Comparison of ENCODE assay signal across 21 cellular contexts in the genomic region with DNA sequence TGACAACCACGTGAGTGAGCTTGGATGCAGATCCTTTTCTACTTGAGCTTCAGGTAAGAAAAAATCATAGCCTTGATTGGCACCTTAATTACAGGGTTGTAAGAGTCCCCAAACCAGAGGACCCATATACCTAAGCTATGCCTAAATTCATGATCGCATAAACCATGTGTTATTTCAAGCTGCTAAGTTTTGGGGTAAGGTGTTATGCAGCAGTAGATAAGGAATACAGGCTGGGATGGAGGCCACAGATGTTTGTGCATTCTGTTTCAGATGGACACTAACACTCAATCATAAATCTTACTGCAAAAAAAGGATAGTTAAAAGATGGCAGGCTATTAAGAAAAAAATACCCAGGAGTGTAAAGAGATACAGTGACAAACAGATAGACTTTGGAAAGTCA.
DNase-seq lines count a peak whose midpoint lies in the region; ATAC-seq, FAIRE-seq and TF ChIP-seq lines count a peak whose summit lies in the region.
"Had no signal": no experiment of that assay in that cellular context is flagged by ENCODE, and none has a peak within 500 bp of the region (broad histone marks: within the 10 kb centered on the region; RNA-seq: fewer than 3 reads in every experiment).

No MANE protein-coding gene starts in this region.

- FAIRE-seq in A549 (lab: Jason Lieb, UNC): peak; percentile 46
- peak; percentile 71 for FAIRE-seq in GM12891 (lab: Jason Lieb, UNC)
- FAIRE-seq: A204.1 had no signal

- TF ChIP-seq EP300 in A549 (IDR thresholded peaks at IDR 0.05): no peak

- WGBS in A549 (ENCODE audit: missing lambda C conversion rate): 45% methylated on average over 2 of the region's 2 CpGs

- TF ChIP-seq POLR2A in A549 (IDR thresholded peaks at IDR 0.05; ENCODE audit: low read length): no peak
- TF ChIP-seq POLR2A in GM12891 (IDR thresholded peaks at IDR 0.05; ENCODE audit: low read depth, low read length): no peak

- H3K4me3 Mint-ChIP-seq in activated CD4-positive, alpha-beta T cell treated with anti-CD3 and anti-CD28 coated beads, Interleukin-2, amount 10 ng/mL, durations not matched to agents 7 days and 5 days: peak overlapping the region; percentile 32
- no peak overlapping the region for H3K4me3 Mint-ChIP-seq in activated CD4-positive, alpha-beta T cell treated with anti-CD3 and anti-CD28 coated beads for 36 hours
- H3K4me3 Mint-ChIP-seq in activated T-helper 17 cell treated with anti-CD3 and anti-CD28 coated beads, Interleukin-2, amount 50 U/mL, for 72 hours: peak overlapping the region; percentile 84

- in situ Hi-C loops in G401 (cut with HindIII; ENCODE audit: low sequenced_read_pairs): no loop called here

- no peaks in the 10 kb centered on the region for H3K27me3 Mint-ChIP-seq in activated CD4-positive, alpha-beta T cell treated with anti-CD3 and anti-CD28 coated beads, Interleukin-2, amount 10 ng/mL, durations not matched to agents 7 days and 5 days
- peaks cover 11% of the 10 kb centered on the region for H3K27me3 Mint-ChIP-seq in activated CD4-positive, alpha-beta T cell treated with anti-CD3 and anti-CD28 coated beads for 36 hours
- H3K27me3 Mint-ChIP-seq in activated T-helper 17 cell treated with anti-CD3 and anti-CD28 coated beads, Interleukin-2, amount 50 U/mL, for 72 hours: peaks cover 3% of the 10 kb centered on the region

- H3K4me2 ChIP-seq in A549: no peak overlapping the region
- H3K4me2 ChIP-seq: BLaER1 treated with 17β-estradiol and CSF1 and Interleukin-3, amounts not matched to agents 10 nM and 100 nM had no signal

- intact Hi-C loops in activated CD4-positive, alpha-beta T cell treated with anti-CD3 and anti-CD28 coated beads for 36 hours (cut with DNase I, micrococcal nuclease): loop anchor here (5.0 to 10.0 kb wide), 4 partner anchors 87 to 363 kb away; partner anchors contain the start of genes FANCB (in 1 of the 2) and MOSPD2 (in 1 of the 2)

- DNase-seq in activated CD4-positive, alpha-beta T cell treated with anti-CD3 and anti-CD28 coated beads, Interleukin-2, amount 10 ng/mL, durations not matched to agents 7 days and 5 days: no peak
- DNase-seq in activated CD4-positive, alpha-beta T cell treated with anti-CD3 and anti-CD28 coated beads for 36 hours: no peak
- DNase-seq in A549 (ENCODE audit: low read depth in 1 of 2, low spot score in 1 of 2) (no peak), GM12891 (ENCODE audit: insufficient read length, low spot score) (no peak), D341Med (ENCODE audit: low spot score) (no peak), G401 (ENCODE audit: low spot score) (no peak), UCSD-AML1 (lab: John Stamatoyannopoulos, UW; ENCODE audit: unreplicated experiment) (no peak)
- DNase-seq: COR-L47, DMS53, GOT3, KBM-7, NCI-H1092, NCI-H146, NCI-H2081, NCI-H510A, NCI-H774, PC-3 had no signal

- H3K9me3 ChIP-seq in A549: no peaks in the 10 kb centered on the region

- no peak overlapping the region for H3K27ac ChIP-seq in A549
- H3K27ac ChIP-seq: BLaER1 treated with 17β-estradiol and CSF1 and Interleukin-3, amounts not matched to agents 10 nM and 100 nM; RWPE1 had no signal

- H3K4me3 ChIP-seq in A549: no peak overlapping the region
- H3K4me3 ChIP-seq: BLaER1 treated with 17β-estradiol and CSF1 and Interleukin-3, amounts not matched to agents 10 nM and 100 nM had no signal

- H3K36me3 Mint-ChIP-seq in activated CD4-positive, alpha-beta T cell treated with anti-CD3 and anti-CD28 coated beads, Interleukin-2, amount 10 ng/mL, durations not matched to agents 7 days and 5 days (ENCODE audit: low read depth): peaks cover 9% of the 10 kb centered on the region
- no peaks in the 10 kb centered on the region for H3K36me3 Mint-ChIP-seq in activated CD4-positive, alpha-beta T cell treated with anti-CD3 and anti-CD28 coated beads for 36 hours (ENCODE audit: low read depth)
- H3K36me3 Mint-ChIP-seq in activated T-helper 17 cell treated with anti-CD3 and anti-CD28 coated beads, Interleukin-2, amount 50 U/mL, for 72 hours (ENCODE audit: low read depth): no peaks in the 10 kb centered on the region

- no peak for TF ChIP-seq RAD21 in A549 (conservative IDR thresholded peaks at IDR 0.05 in 1 of 2, IDR thresholded peaks at IDR 0.05 in 1 of 2)

- CTCF ChIA-PET in activated CD4-positive, alpha-beta T cell treated with anti-CD3 and anti-CD28 coated beads, Interleukin-2, amount 10 ng/mL, durations not matched to agents 7 days and 5 days (lab: Charles Lee): no interaction called here
- CTCF ChIA-PET in activated CD4-positive, alpha-beta T cell treated with anti-CD3 and anti-CD28 coated beads for 36 hours (lab: Charles Lee): interaction anchor here (0.6 kb wide), 1 partner anchor 57 kb away, joined by 3 read pairs; no protein-coding TSS in a partner anchor
- CTCF ChIA-PET in A549 (lab: Yijun Ruan, JAX): interaction anchor here (0.6 kb wide), 1 partner anchor 1292 kb away, joined by 3 read pairs; no protein-coding TSS in a partner anchor

- TF ChIP-seq CTCF in A549 (IDR thresholded peaks at IDR 0.05): no peak

- POLR2A ChIA-PET in activated CD4-positive, alpha-beta T cell treated with anti-CD3 and anti-CD28 coated beads, Interleukin-2, amount 10 ng/mL, durations not matched to agents 7 days and 5 days (lab: Charles Lee): no interaction called here
- POLR2A ChIA-PET in activated CD4-positive, alpha-beta T cell treated with anti-CD3 and anti-CD28 coated beads for 36 hours (lab: Charles Lee): no interaction called here
- POLR2A ChIA-PET in A549 (lab: Yijun Ruan, JAX): no interaction called here

- peak overlapping the region; percentile 28 for H3K27ac Mint-ChIP-seq in activated CD4-positive, alpha-beta T cell treated with anti-CD3 and anti-CD28 coated beads, Interleukin-2, amount 10 ng/mL, durations not matched to agents 7 days and 5 days
- no peak overlapping the region for H3K27ac Mint-ChIP-seq in activated CD4-positive, alpha-beta T cell treated with anti-CD3 and anti-CD28 coated beads for 36 hours
- H3K27ac Mint-ChIP-seq in activated T-helper 17 cell treated with anti-CD3 and anti-CD28 coated beads, Interleukin-2, amount 50 U/mL, for 72 hours: no peak overlapping the region

- H3K9me3 Mint-ChIP-seq in activated CD4-positive, alpha-beta T cell treated with anti-CD3 and anti-CD28 coated beads, Interleukin-2, amount 10 ng/mL, durations not matched to agents 7 days and 5 days: peaks cover 14% of the 10 kb centered on the region
- no peaks in the 10 kb centered on the region for H3K9me3 Mint-ChIP-seq in activated CD4-positive, alpha-beta T cell treated with anti-CD3 and anti-CD28 coated beads for 36 hours (ENCODE audit: low read depth)
- H3K9me3 Mint-ChIP-seq in activated T-helper 17 cell treated with anti-CD3 and anti-CD28 coated beads, Interleukin-2, amount 50 U/mL, for 72 hours: no peaks in the 10 kb centered on the region

- no peaks in the 10 kb centered on the region for H3K4me1 ChIP-seq in A549

- ATAC-seq in activated CD4-positive, alpha-beta T cell treated with anti-CD3 and anti-CD28 coated beads for 36 hours: no peak
- ATAC-seq in A549: no peak
- ATAC-seq in activated T-helper 17 cell treated with anti-CD3 and anti-CD28 coated beads, Interleukin-2, amount 50 U/mL, for 72 hours (replicated peaks): no peak
- ATAC-seq: PC-3 had no signal

- H3K4me1 Mint-ChIP-seq in activated CD4-positive, alpha-beta T cell treated with anti-CD3 and anti-CD28 coated beads, Interleukin-2, amount 10 ng/mL, durations not matched to agents 7 days and 5 days: peaks cover 41% of the 10 kb centered on the region
- peaks cover 20% of the 10 kb centered on the region for H3K4me1 Mint-ChIP-seq in activated CD4-positive, alpha-beta T cell treated with anti-CD3 and anti-CD28 coated beads for 36 hours
- H3K4me1 Mint-ChIP-seq in activated T-helper 17 cell treated with anti-CD3 and anti-CD28 coated beads, Interleukin-2, amount 50 U/mL, for 72 hours: peaks cover 12% of the 10 kb centered on the region

TF ChIP-seq in A549, 52 proteins besides CTCF, POLR2A, EP300 and RAD21 (continues in another document):
- no peak for TF ChIP-seq FOSB (CRISPR knock-in tag; IDR thresholded peaks at IDR 0.05)
- TF ChIP-seq RARB (CRISPR knock-in tag; IDR thresholded peaks at IDR 0.05): no peak
- no peak for TF ChIP-seq NFE2L2 (conservative IDR thresholded peaks at IDR 0.05; ENCODE audit: low read length)
- no peak for TF ChIP-seq EHF (CRISPR knock-in tag; IDR thresholded peaks at IDR 0.05)
- TF ChIP-seq HEYL (CRISPR knock-in tag; IDR thresholded peaks at IDR 0.05): no peak
- TF ChIP-seq, protein P1, sequence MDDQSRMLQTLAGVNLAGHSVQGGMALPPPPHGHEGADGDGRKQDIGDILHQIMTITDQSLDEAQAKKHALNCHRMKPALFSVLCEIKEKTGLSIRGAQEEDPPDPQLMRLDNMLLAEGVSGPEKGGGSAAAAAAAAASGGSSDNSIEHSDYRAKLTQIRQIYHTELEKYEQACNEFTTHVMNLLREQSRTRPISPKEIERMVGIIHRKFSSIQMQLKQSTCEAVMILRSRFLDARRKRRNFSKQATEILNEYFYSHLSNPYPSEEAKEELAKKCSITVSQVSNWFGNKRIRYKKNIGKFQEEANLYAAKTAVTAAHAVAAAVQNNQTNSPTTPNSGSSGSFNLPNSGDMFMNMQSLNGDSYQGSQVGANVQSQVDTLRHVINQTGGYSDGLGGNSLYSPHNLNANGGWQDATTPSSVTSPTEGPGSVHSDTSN (IDR thresholded peaks at IDR 0.05): no peak

TF ChIP-seq in GM12891, 5 proteins besides CTCF, POLR2A, EP300 and RAD21:
- no peak for TF ChIP-seq POLR2AphosphoS5 (IDR thresholded peaks at IDR 0.05; ENCODE audit: low read depth, low read length)
- TF ChIP-seq PAX5 (IDR thresholded peaks at IDR 0.05; ENCODE audit: insufficient read depth, low read length, severe bottlenecking): no peak
- no peak for TF ChIP-seq SPI1 (IDR thresholded peaks at IDR 0.05; ENCODE audit: low read depth, low read length)
- TF ChIP-seq POU2F2 (IDR thresholded peaks at IDR 0.05; ENCODE audit: low read depth, low read length): no peak
- TF ChIP-seq TAF1 (IDR thresholded peaks at IDR 0.05; ENCODE audit: low read depth, low read length): no peak
TF ChIP-seq in GM12891: peak in this region for 0.
